ENCODE assay signal across 11 cellular contexts in the genomic region with DNA sequence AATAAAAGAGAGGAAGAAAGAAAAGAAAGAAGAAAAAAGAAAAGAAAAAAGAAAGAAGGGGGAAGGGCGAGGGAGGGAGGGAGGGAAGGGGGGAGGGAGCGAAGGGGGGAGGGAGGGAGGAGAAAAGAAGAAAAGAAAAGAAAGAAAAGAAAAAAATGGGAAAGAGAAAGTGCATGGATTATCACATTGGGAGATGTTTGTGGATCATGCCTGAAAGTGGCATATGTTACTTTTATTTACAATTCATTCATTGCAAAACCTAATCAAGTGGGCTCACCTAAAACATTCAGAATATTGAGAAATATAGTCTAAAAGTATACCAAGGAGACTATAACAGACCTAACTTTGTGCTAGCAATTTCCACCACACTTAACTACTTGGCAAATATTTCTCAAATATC.
"Had no signal": no experiment of that assay in that cellular context is flagged by ENCODE, and none has a peak within 500 bp of the region (broad histone marks: within the 10 kb centered on the region; RNA-seq: fewer than 3 reads in every experiment).

No MANE protein-coding gene starts in this region.

- H3K4me2 ChIP-seq: GM23338 had no signal

- H3K9me3 Mint-ChIP-seq: GM23338, HFFc6 had no signal

- ATAC-seq: GM23338, HCT116 had no signal

- H3K36me3 ChIP-seq: HAP-1 had no signal

- H3K4me1 ChIP-seq: HAP-1 had no signal

- H3K4me3 Mint-ChIP-seq: GM23338, H9, HFFc6 had no signal

- H3K4me1 Mint-ChIP-seq: GM23338, H9 had no signal

- FAIRE-seq: H1, H54 had no signal

- H3K27ac ChIP-seq: GM23248 had no signal

- H3K4me3 ChIP-seq: GM23248, GM23338, HAP-1 had no signal

- H3K9ac ChIP-seq: GM23248 had no signal

- H2AFZ ChIP-seq: GM23248 had no signal

- H3K27ac Mint-ChIP-seq: GM23338, H9, HFFc6 had no signal

- DNase-seq: GM23248, GOT3, H7, H9, HCEC 1CT, HFFc6 had no signal

- H3K9me3 ChIP-seq: HAP-1 had no signal
